ENCODE assay signal across 1 cellular context in the genomic region with DNA sequence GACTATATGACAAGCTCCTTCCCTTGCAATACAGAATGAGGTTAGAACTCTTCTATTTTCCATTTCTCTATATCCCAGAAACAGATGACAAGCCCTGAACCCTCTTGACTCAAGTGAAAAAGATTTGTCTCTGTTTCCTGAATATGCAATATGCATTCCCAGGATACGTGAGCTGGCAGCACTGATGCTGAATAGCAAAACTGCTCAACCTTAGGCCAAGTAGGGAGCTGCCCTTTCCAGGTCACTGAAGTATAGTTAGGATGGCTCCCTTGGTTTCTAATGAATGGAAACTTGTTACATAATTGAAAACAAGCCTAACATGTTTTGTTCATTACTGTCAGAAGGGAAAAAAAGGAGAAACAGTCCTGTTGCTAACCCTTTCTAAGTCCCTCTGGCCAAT.
TF ChIP-seq lines count a peak whose summit lies in the region.

No MANE protein-coding gene starts in this region.

TF ChIP-seq in IMR-90, 13 proteins besides CTCF, POLR2A, EP300 and RAD21 (continued from another document):
- TF ChIP-seq, protein P1, sequence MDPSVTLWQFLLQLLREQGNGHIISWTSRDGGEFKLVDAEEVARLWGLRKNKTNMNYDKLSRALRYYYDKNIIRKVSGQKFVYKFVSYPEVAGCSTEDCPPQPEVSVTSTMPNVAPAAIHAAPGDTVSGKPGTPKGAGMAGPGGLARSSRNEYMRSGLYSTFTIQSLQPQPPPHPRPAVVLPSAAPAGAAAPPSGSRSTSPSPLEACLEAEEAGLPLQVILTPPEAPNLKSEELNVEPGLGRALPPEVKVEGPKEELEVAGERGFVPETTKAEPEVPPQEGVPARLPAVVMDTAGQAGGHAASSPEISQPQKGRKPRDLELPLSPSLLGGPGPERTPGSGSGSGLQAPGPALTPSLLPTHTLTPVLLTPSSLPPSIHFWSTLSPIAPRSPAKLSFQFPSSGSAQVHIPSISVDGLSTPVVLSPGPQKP (IDR thresholded peaks at IDR 0.05; ENCODE audit: borderline replicate concordance, low read depth, low read length) = no peak
- TF ChIP-seq MAZ (IDR thresholded peaks at IDR 0.05; ENCODE audit: borderline replicate concordance, low read depth, low read length) = no peak
- no peak for TF ChIP-seq NFE2L2 (IDR thresholded peaks at IDR 0.05; ENCODE audit: low read depth, low read length)
- TF ChIP-seq SMC3 (IDR thresholded peaks at IDR 0.05; ENCODE audit: low read depth, low read length) = no peak
- TF ChIP-seq CEBPB (IDR thresholded peaks at IDR 0.05; ENCODE audit: low read depth, low read length) = no peak
- TF ChIP-seq MAFK (IDR thresholded peaks at IDR 0.05; ENCODE audit: low read depth, low read length) = no peak
- no peak for TF ChIP-seq RFX5 (IDR thresholded peaks at IDR 0.05; ENCODE audit: low read depth, low read length)
- no peak for TF ChIP-seq CHD1 (IDR thresholded peaks at IDR 0.05; ENCODE audit: low read depth, low read length)
- TF ChIP-seq, protein P2, sequence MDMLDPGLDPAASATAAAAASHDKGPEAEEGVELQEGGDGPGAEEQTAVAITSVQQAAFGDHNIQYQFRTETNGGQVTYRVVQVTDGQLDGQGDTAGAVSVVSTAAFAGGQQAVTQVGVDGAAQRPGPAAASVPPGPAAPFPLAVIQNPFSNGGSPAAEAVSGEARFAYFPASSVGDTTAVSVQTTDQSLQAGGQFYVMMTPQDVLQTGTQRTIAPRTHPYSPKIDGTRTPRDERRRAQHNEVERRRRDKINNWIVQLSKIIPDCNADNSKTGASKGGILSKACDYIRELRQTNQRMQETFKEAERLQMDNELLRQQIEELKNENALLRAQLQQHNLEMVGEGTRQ (IDR thresholded peaks at IDR 0.05; ENCODE audit: low read depth, low read length) = no peak
- TF ChIP-seq RCOR1 (IDR thresholded peaks at IDR 0.05; ENCODE audit: insufficient replicate concordance, low read length) = no peak
- TF ChIP-seq FOS (IDR thresholded peaks at IDR 0.05; ENCODE audit: low read depth, low read length) = no peak
